Comparison of ENCODE assay signal across 8 cellular contexts in the genomic region with DNA sequence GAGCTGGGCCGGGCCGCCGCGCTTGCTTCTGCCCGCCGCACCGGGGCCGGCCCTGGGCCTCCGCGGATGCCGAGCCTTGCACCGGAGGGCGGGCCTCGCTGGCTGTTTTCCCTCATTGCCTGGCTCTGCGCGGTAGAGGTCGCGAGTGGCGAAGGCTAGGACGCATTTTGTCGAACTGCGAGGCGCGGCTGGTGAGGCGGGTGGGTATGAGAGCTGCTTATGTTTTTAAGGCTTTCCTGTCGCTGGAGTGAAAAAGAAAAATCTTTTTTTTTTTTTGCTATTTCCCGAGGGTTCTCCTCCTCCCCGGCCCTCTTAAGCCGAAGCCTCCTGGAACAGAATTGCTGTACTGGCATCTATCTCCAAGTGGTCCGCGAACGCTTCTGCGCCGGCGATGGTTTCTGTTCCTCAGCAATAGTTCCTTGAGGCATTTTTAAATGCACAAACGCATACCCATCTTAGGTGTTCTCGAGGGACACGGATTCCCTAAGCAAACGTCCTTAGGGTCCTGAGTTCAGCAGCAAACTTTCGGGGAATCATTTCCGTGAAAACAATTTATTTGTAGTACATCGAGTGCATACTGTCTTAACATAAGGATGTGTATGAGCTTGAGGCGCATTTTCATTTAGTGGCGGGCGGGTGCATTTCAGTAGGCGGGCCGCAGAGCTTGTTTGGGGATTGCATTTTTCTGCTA. TPM values are rescaled to one million over a fixed set of nuclear protein-coding genes. Genes with fewer than 3 reads are reported as not detected.
DNase-seq lines count a peak whose midpoint lies in the region; FAIRE-seq and TF ChIP-seq lines count a peak whose summit lies in the region.

No MANE protein-coding gene starts in this region.

- H3K9ac ChIP-seq in SU-DHL-6 (ENCODE audit: low read length), result peak overlapping the region; percentile 64

- H4K20me1 ChIP-seq in SU-DHL-6 (ENCODE audit: low read depth, low read length), result no peaks in the 10 kb centered on the region

- TF ChIP-seq POLR2A in H54 (IDR thresholded peaks at IDR 0.05; ENCODE audit: low read depth, low read length) (no peak), vagina (IDR thresholded peaks at IDR 0.05) (no peak)

- H3K4me1 ChIP-seq in right atrium auricular region (peaks cover 0 to 39% of the 10 kb centered on the region in 2 donors), vagina (peaks cover 50% of the 10 kb centered on the region)

- H3K9me2 ChIP-seq in SU-DHL-6 (replicated peaks; ENCODE audit: insufficient read depth, low read length), result no peaks in the 10 kb centered on the region

- DNase-seq in GM04503 (ENCODE audit: low read depth), result peak; percentile 24
- peak; percentile 36 for DNase-seq in H54 (ENCODE audit: insufficient read length, low spot score)
- peak; percentile 60 for DNase-seq in LHCN-M2 (ENCODE audit: low read depth)
- peak in 50 of 56 donors; percentile 11 to 84 (median 60) for DNase-seq in amygdala (lab: John Stamatoyannopoulos, UW)
- DNase-seq in right atrium auricular region (ENCODE audit: low spot score), result peak; percentile 66
- DNase-seq in putamen (ENCODE audit: low spot score), result peak; percentile 68
- no peak for DNase-seq in vagina (ENCODE audit: extremely low spot score in 2 of 2)

- H3K4me3 ChIP-seq in SU-DHL-6 (ENCODE audit: insufficient read depth, low read length, poor library complexity, severe bottlenecking) (peak overlapping the region; percentile 85), right atrium auricular region (peak overlapping the region; percentile 72 to 77), vagina (peak overlapping the region; percentile 75 to 83)

- peaks cover 17% of the 10 kb centered on the region for H3F3A ChIP-seq in SU-DHL-6 (ENCODE audit: insufficient read depth)

- H3K9me3 ChIP-seq in SU-DHL-6 (ENCODE audit: insufficient read depth, low read length) (no peaks in the 10 kb centered on the region), right atrium auricular region (no peaks in the 10 kb centered on the region), vagina (no peaks in the 10 kb centered on the region)

- H3K79me2 ChIP-seq in SU-DHL-6 (ENCODE audit: insufficient read depth, low read length), result peaks cover 63% of the 10 kb centered on the region

- H3K27ac ChIP-seq in SU-DHL-6 (ENCODE audit: low read depth, low read length), result peak overlapping the region; percentile 89
- H3K27ac ChIP-seq in right atrium auricular region, result peak overlapping the region; percentile 90 to 93
- H3K27ac ChIP-seq in vagina, result peak overlapping the region; percentile 89

- TF ChIP-seq CTCF in SU-DHL-6 (IDR thresholded peaks at IDR 0.05; ENCODE audit: insufficient read depth, low read length, poor library complexity, severe bottlenecking) (no peak), right atrium auricular region (IDR thresholded peaks at IDR 0.05) (peak in 1 of 2 donors; percentile 18), vagina (IDR thresholded peaks at IDR 0.05) (no peak)

- peak overlapping the region; percentile 88 for H3K4me2 ChIP-seq in SU-DHL-6 (ENCODE audit: low read depth, low read length, poor library complexity, severe bottlenecking)

- peak; percentile 50 for FAIRE-seq in H54 (lab: Jason Lieb, UNC)

- H3K36me3 ChIP-seq in SU-DHL-6 (ENCODE audit: low read length) (peaks cover 32% of the 10 kb centered on the region), right atrium auricular region (no peaks in the 10 kb centered on the region), vagina (peaks cover 0 to 12% of the 10 kb centered on the region in 2 donors)

- no peaks in the 10 kb centered on the region for H3K27me3 ChIP-seq in SU-DHL-6 (ENCODE audit: low read length)
- no peaks in the 10 kb centered on the region for H3K27me3 ChIP-seq in right atrium auricular region
- H3K27me3 ChIP-seq in vagina, result no peaks in the 10 kb centered on the region

- H2AFZ ChIP-seq in SU-DHL-6 (ENCODE audit: low read depth, low read length, severe bottlenecking), result no peak overlapping the region

- intact Hi-C loops in vagina (cut with DNase I), result no loop called here

RNA-seq across cellular contexts. Expression of a gene that starts 0.6 kb away (rescaled TPM):
- 14.9 and 20.0 TPM in 2 replicates for total RNA-seq in LHCN-M2 (2014; rRNA removed)
- 2.0 TPM for polyA plus RNA-seq in LHCN-M2 (2012)
- 10 to 100 TPM; 20.7 to 31.5 TPM for total RNA-seq in right atrium auricular region
- total RNA-seq in vagina, result 76.1 TPM

Comparison
In these comparisons a context has a peak if more than half of its experiments do, and no peak if none do; other contexts are left out.
1. DNase-seq: peak in GM04503 (single experiment), H54 (single experiment), LHCN-M2 (single experiment), amygdala (50 of 56), right atrium auricular region (single experiment) and putamen (single experiment); none in vagina (0 of 2).
2. Peak in every context shown above with its lines, with median percentiles within 50 percentile points of each other: H3K27ac ChIP-seq and H3K4me3 ChIP-seq.